7 cellular contexts compared by ENCODE assay signal in the genomic region with DNA sequence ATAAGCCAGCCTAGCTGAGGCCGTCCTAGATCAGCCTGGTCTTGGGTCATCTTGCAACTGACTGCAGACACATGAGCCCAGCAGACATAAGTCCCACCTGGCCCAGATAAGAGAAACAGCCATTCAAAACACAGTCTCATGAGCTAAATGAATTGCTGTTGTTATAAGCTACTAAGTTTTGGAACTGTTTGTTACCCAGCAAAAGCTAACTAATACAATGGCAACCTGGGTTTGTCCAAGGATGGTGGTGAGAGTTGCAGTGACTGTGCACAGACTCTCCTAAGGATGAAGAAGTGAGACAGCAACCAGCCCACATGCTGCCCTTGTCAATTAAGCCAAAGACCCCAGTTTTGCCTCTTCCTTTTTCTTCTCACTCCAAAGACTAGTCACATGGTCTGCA. TPM values are rescaled to one million over a fixed set of nuclear protein-coding genes. Genes with fewer than 3 reads are reported as not detected.
"Had no signal": no experiment of that assay in that cellular context is flagged by ENCODE, and none has a peak within 500 bp of the region (broad histone marks: within the 10 kb centered on the region; RNA-seq: fewer than 3 reads in every experiment).

No MANE protein-coding gene starts in this region.

- H3K27ac ChIP-seq: HL-60 had no signal

- H3K4me3 ChIP-seq: K562 had no signal

- DNase-seq: IMR-90, KBM-7, KG1 had no signal

- FAIRE-seq: HTR-8/SVneo, K562 had no signal

- ATAC-seq: K562 had no signal

RNA-seq across cellular contexts. Expression of gene NUAK1, which starts 22.2 kb away (rescaled TPM):
- polyA plus RNA-seq: IgD-negative memory B cell, K562 had no signal
